1 cellular context compared by ENCODE assay signal in genomic region chr1:39404876-39405275, GRCh38.
TF ChIP-seq lines count a peak whose summit lies in the region.

No MANE protein-coding gene starts in this region.

TF ChIP-seq in GM12878, 131 proteins besides CTCF, POLR2A, EP300 and RAD21 (continued from another document):
- TF ChIP-seq PRDM15 (CRISPR knock-in tag; IDR thresholded peaks at IDR 0.05) (no peak), HDAC6 (IDR thresholded peaks at IDR 0.05; ENCODE audit: unreplicated experiment) (no peak), CBFB (IDR thresholded peaks at IDR 0.05; ENCODE audit: low read depth) (no peak), RELA (IDR thresholded peaks at IDR 0.05; ENCODE audit: borderline replicate concordance, partially characterized antibody) (no peak), CHD1 (IDR thresholded peaks at IDR 0.05; ENCODE audit: low read depth, low read length) (no peak), KLF5 (IDR thresholded peaks at IDR 0.05; ENCODE audit: partially characterized antibody) (no peak), CBX3 (IDR thresholded peaks at IDR 0.05; ENCODE audit: borderline replicate concordance, low read depth) (no peak), BMI1 (IDR thresholded peaks at IDR 0.05; ENCODE audit: borderline replicate concordance) (no peak), IKZF1 (conservative IDR thresholded peaks at IDR 0.05) (no peak), E2F4 (IDR thresholded peaks at IDR 0.05; ENCODE audit: low read depth, low read length) (no peak), ZNF592 (IDR thresholded peaks at IDR 0.05) (no peak), RBBP5 (conservative IDR thresholded peaks at IDR 0.05) (no peak), JUNB (IDR thresholded peaks at IDR 0.05) (no peak)
TF ChIP-seq in GM12878: peak in this region for 0.
